Comparison of ENCODE assay signal across 8 cellular contexts in the genomic region with DNA sequence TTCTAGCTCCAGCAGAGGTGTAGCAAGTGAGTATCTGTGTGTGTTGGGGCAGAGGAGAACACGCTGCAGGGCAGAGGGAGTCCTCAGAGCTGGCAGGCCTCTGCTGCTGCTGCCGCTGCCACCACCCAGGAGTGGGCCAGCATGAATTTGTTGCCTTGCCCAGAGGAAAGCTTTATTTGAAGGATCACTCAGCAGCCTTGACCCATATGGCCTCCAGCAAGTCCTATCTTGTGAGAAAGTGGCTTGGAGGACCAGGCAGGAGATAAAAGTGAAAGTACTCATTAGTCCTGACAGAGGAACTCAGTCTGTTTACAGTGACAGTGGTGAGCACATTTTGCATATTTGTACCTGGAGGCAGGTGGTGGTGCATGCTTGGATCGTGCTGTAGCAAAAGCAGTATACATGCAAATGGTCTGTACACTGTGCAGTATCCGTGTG. TPM values are rescaled to one million over a fixed set of nuclear protein-coding genes. Genes with fewer than 3 reads are reported as not detected.
DNase-seq lines count a peak whose midpoint lies in the region; ATAC-seq, FAIRE-seq and TF ChIP-seq lines count a peak whose summit lies in the region.

No MANE protein-coding gene starts in this region.

- H3K4me1 ChIP-seq in esophagus muscularis mucosa (peaks cover 15 to 86% (median 77%) of the 10 kb centered on the region in 4 donors), osteoblast (ENCODE audit: insufficient read depth, low read length) (peaks cover 15% of the 10 kb centered on the region), esophagus squamous epithelium (peaks cover 17 to 76% (median 35%) of the 10 kb centered on the region in 3 donors)

- peak; percentile 54 for ATAC-seq in GM21528 (IDR thresholded peaks at IDR 0.05; ENCODE audit: low FRiP score, unreplicated experiment)
- peak; percentile 18 for ATAC-seq in left colon

- peak; percentile 84 for FAIRE-seq in GM18507 (lab: Jason Lieb, UNC)

- no peak for DNase-seq in GM18507 (ENCODE audit: extremely low spot score, insufficient read length, low read depth)
- no peak for DNase-seq in left colon
- DNase-seq in effector CD4-positive, alpha-beta T cell, result no peak
- DNase-seq in esophagus muscularis mucosa (ENCODE audit: extremely low spot score), result no peak
- DNase-seq in osteoblast (ENCODE audit: insufficient read length, low spot score, missing footprints), result no peak
- DNase-seq in esophagus squamous epithelium (lab: John Stamatoyannopoulos, UW), result no peak

- H3K27me3 ChIP-seq in esophagus muscularis mucosa (no peaks in the 10 kb centered on the region), osteoblast (ENCODE audit: insufficient read depth, low read length) (no peaks in the 10 kb centered on the region), esophagus squamous epithelium (no peaks in the 10 kb centered on the region)

- peaks cover 0 to 2% (median 0%) of the 10 kb centered on the region in 3 donors for H3K9me3 Mint-ChIP-seq in IgD-negative memory B cell

- intact Hi-C loops in left colon (cut with DNase I, micrococcal nuclease), result loop anchor here in 1 of 2 donors (10.0 kb wide), 2 partner anchors 145 to 185 kb away; no protein-coding TSS in a partner anchor
- intact Hi-C loops in esophagus muscularis mucosa (cut with DNase I), result loop anchor here (5.0 to 10.0 kb wide), 2 partner anchors 183 to 325 kb away; no protein-coding TSS in a partner anchor
- intact Hi-C loops in esophagus squamous epithelium (cut with DNase I), result loop anchor here (10.0 kb wide), 2 partner anchors 145 to 325 kb away; no protein-coding TSS in a partner anchor

- H3K36me3 ChIP-seq in esophagus muscularis mucosa (no peaks in the 10 kb centered on the region), osteoblast (ENCODE audit: insufficient read depth, low read length) (no peaks in the 10 kb centered on the region), esophagus squamous epithelium (no peaks in the 10 kb centered on the region)

- no peak for TF ChIP-seq POLR2A in esophagus muscularis mucosa (IDR thresholded peaks at IDR 0.05; ENCODE audit: low read depth)
- peak in 1 of 4 donors; percentile 9 for TF ChIP-seq POLR2A in esophagus squamous epithelium (IDR thresholded peaks at IDR 0.05)

- TF ChIP-seq EP300 in esophagus muscularis mucosa (IDR thresholded peaks at IDR 0.05), result no peak

- no peaks in the 10 kb centered on the region for H3K9me3 ChIP-seq in esophagus muscularis mucosa
- H3K9me3 ChIP-seq in osteoblast (ENCODE audit: low read depth, low read length), result no peaks in the 10 kb centered on the region
- no peaks in the 10 kb centered on the region for H3K9me3 ChIP-seq in esophagus squamous epithelium

- H4K20me1 ChIP-seq in osteoblast (ENCODE audit: insufficient read depth, low read length), result peaks cover 49% of the 10 kb centered on the region

- no peak overlapping the region for H2AFZ ChIP-seq in osteoblast (ENCODE audit: low read length)

- H3K27ac ChIP-seq in esophagus muscularis mucosa (replicated peaks in 1 of 4) (peak overlapping the region in 1 of 4 donors; percentile 93), osteoblast (ENCODE audit: low read depth, low read length) (no peak overlapping the region), esophagus squamous epithelium (peak overlapping the region in 2 of 4 donors; percentile 10 to 88)

- H3K27ac Mint-ChIP-seq in IgD-negative memory B cell, result peak overlapping the region; percentile 86 to 99 (median 98)

- no peaks in the 10 kb centered on the region for H3K27me3 Mint-ChIP-seq in IgD-negative memory B cell

- peaks cover 6% of the 10 kb centered on the region for H3K36me3 Mint-ChIP-seq in IgD-negative memory B cell

- H3K4me3 Mint-ChIP-seq in IgD-negative memory B cell, result peak overlapping the region; percentile 87 to 98 (median 96)

- no peak for TF ChIP-seq CTCF in esophagus muscularis mucosa (IDR thresholded peaks at IDR 0.05)
- TF ChIP-seq CTCF in osteoblast (IDR thresholded peaks at IDR 0.05; ENCODE audit: extremely low read depth, low read depth, low read length), result no peak
- TF ChIP-seq CTCF in esophagus squamous epithelium (IDR thresholded peaks at IDR 0.05), result no peak

- H3K4me2 ChIP-seq in osteoblast (ENCODE audit: insufficient read depth, low read length), result no peak overlapping the region

- H3K4me1 Mint-ChIP-seq in IgD-negative memory B cell, result peaks cover 46 to 64% (median 64%) of the 10 kb centered on the region in 3 donors

- H3K79me2 ChIP-seq in osteoblast (ENCODE audit: insufficient read depth, low read length), result peaks cover 68% of the 10 kb centered on the region

- H3K4me3 ChIP-seq in esophagus muscularis mucosa (peak overlapping the region in 1 of 4 donors; percentile 3), osteoblast (ENCODE audit: insufficient read depth, low read length) (no peak overlapping the region), esophagus squamous epithelium (peak overlapping the region in 1 of 4 donors; percentile 31)

- WGBS in esophagus muscularis mucosa, result 71% methylated on average over 4 of the region's 4 CpGs
- 34 to 58% methylated on average over 4 of the region's 4 CpGs for WGBS in esophagus squamous epithelium, 2 donors

RNA-seq across cellular contexts. Expression of gene TRAF5, which starts 3.1 kb away (rescaled TPM):
- polyA plus RNA-seq in IgD-negative memory B cell, result 78.6 TPM
- total RNA-seq in left colon (10 to 100 TPM; 15.0 to 16.2 TPM), esophagus muscularis mucosa (10 to 100 TPM; 14.9 to 29.7 (median 23.9) TPM), osteoblast (15.9 and 17.4 TPM in 2 replicates), esophagus squamous epithelium (1 to 10 TPM; 2.7 to 9.2 (median 4.0) TPM)
